Comparison of ENCODE assay signal across 8 cellular contexts in genomic region chr13:96052655-96053002, GRCh38. TPM values are rescaled to one million over a fixed set of nuclear protein-coding genes. Genes with fewer than 3 reads are reported as not detected.
DNase-seq lines count a peak whose midpoint lies in the region; ATAC-seq and TF ChIP-seq lines count a peak whose summit lies in the region.

No MANE protein-coding gene starts in this region.

- TF ChIP-seq CTCF in GM12864 (IDR thresholded peaks at IDR 0.05; ENCODE audit: low read depth, low read length, missing control alignments) (no peak), endothelial cell (IDR thresholded peaks at IDR 0.05; ENCODE audit: unreplicated experiment) (no peak)

- no peaks in the 10 kb centered on the region for H3K4me1 ChIP-seq in HUES64 (ENCODE audit: insufficient read depth, low read length)
- H3K4me1 ChIP-seq in mucosa of rectum (ENCODE audit: control insufficient read depth in 2 of 2, insufficient read depth in 2 of 2, low read length in 2 of 2) = peaks cover 0 to 2% of the 10 kb centered on the region in 2 donors

- peak overlapping the region; percentile 82 for H3K9ac ChIP-seq in HUES64 (ENCODE audit: low read depth, low read length)
- peak overlapping the region; percentile 8 to 87 for H3K9ac ChIP-seq in mucosa of rectum (ENCODE audit: low read depth in 1 of 2, low read length in 2 of 2)

- 6% methylated on average over 12 of the region's 12 CpGs for whole genome bisulfite sequencing in HUES64

- H3K27me3 ChIP-seq in HUES64 (ENCODE audit: insufficient read depth, low read length) (no peaks in the 10 kb centered on the region), mucosa of rectum (ENCODE audit: control insufficient read depth in 2 of 2, insufficient read depth in 2 of 2, low read length in 2 of 2) (no peaks in the 10 kb centered on the region)

- H3K36me3 ChIP-seq in HUES64 (ENCODE audit: insufficient read depth, low read length) (no peaks in the 10 kb centered on the region), mucosa of rectum (ENCODE audit: control insufficient read depth in 2 of 2, insufficient read depth in 2 of 2, low read length in 2 of 2) (no peaks in the 10 kb centered on the region)

- peak overlapping the region; percentile 97 for H3K27ac Mint-ChIP-seq in endothelial cell (ENCODE audit: unreplicated experiment)

- peak overlapping the region; percentile 23; the same call in 1 of the 2 replicates for H3K27ac ChIP-seq in HUES64 (ENCODE audit: low read depth, low read length)
- H3K27ac ChIP-seq in mucosa of rectum (ENCODE audit: low read depth in 2 of 2, low read length in 2 of 2) = peak overlapping the region in 1 of 2 donors; percentile 77

- DNase-seq in GM12864 (ENCODE audit: low read depth) (no peak), SIG-M5 treated with dmso at 0.1 percent for 504 hours (lab: John Stamatoyannopoulos, UW; ENCODE audit: unreplicated experiment) (peak; percentile 79), endothelial cell (ENCODE audit: low spot score) (peak; percentile 37), ureter (ENCODE audit: low spot score) (no peak), T1000 (lab: John Stamatoyannopoulos, UW) (no peak)

- H3K36me3 Mint-ChIP-seq in endothelial cell (ENCODE audit: low read depth, unreplicated experiment) = peaks cover 6% of the 10 kb centered on the region

- peak overlapping the region; percentile 99 for H3K4me3 Mint-ChIP-seq in endothelial cell (ENCODE audit: unreplicated experiment)

- no peaks in the 10 kb centered on the region for H3K9me3 Mint-ChIP-seq in endothelial cell (ENCODE audit: unreplicated experiment)

- H3K4me3 ChIP-seq in GM12864 (ENCODE audit: low read depth, low read length) (peak overlapping the region; percentile 89), HUES64 (ENCODE audit: low read length) (peak overlapping the region; percentile 89), mucosa of rectum (ENCODE audit: low read length in 2 of 2) (peak overlapping the region; percentile 78 to 96)

- H3K9me3 ChIP-seq in HUES64 (ENCODE audit: insufficient read depth, low read depth, low read length) (no peaks in the 10 kb centered on the region), mucosa of rectum (ENCODE audit: control insufficient read depth in 2 of 2, low read length in 2 of 2) (no peaks in the 10 kb centered on the region)

- peak; percentile 53 for ATAC-seq in GM21786 (IDR thresholded peaks at IDR 0.05; ENCODE audit: unreplicated experiment)

- peaks cover 4% of the 10 kb centered on the region for H3K4me1 Mint-ChIP-seq in endothelial cell (ENCODE audit: unreplicated experiment)

- peaks cover 5% of the 10 kb centered on the region for H3K27me3 Mint-ChIP-seq in endothelial cell (ENCODE audit: unreplicated experiment)

RNA-seq across cellular contexts. Expression of gene UGGT2, which starts 0.6 kb away (rescaled TPM):
- 16.5 TPM for polyA plus RNA-seq in HUES64 (2013, experiment 1 of 2)
- 19.9 TPM for polyA plus RNA-seq in HUES64 (2013, experiment 2 of 2)
- total RNA-seq in endothelial cell (ENCODE audit: unreplicated experiment) = 23.7 TPM
- total RNA-seq in ureter = 79.0 TPM

RNA-seq across cellular contexts. Expression of gene HS6ST3, which starts 37.3 kb away (rescaled TPM):
- polyA plus RNA-seq in HUES64 (2013, experiment 1 of 2) = 0.75 TPM
- 0.63 TPM for polyA plus RNA-seq in HUES64 (2013, experiment 2 of 2)
- total RNA-seq in endothelial cell (ENCODE audit: unreplicated experiment) (1.9 TPM), ureter (4.4 TPM)

Comparison
In these comparisons a context has a peak if more than half of its experiments do, and no peak if none do; other contexts are left out.
1. DNase-seq: peak in SIG-M5 treated with dmso at 0.1 percent for 504 hours (single experiment) and endothelial cell (single experiment); none in GM12864 (single experiment), ureter (single experiment) and T1000 (single experiment).
2. Peak in every context shown above with its lines, with median percentiles within 50 percentile points of each other: H3K4me3 ChIP-seq.